Comparison of ENCODE assay signal across 20 cellular contexts in genomic region chr15:58306591-58307312, GRCh38.
DNase-seq lines count a peak whose midpoint lies in the region; ATAC-seq and TF ChIP-seq lines count a peak whose summit lies in the region.
"Had no signal": no experiment of that assay in that cellular context is flagged by ENCODE, and none has a peak within 500 bp of the region (broad histone marks: within the 10 kb centered on the region; RNA-seq: fewer than 3 reads in every experiment).

No MANE protein-coding gene starts in this region.

- peaks cover 2% of the 10 kb centered on the region for H3K27me3 Mint-ChIP-seq in endodermal cell (ENCODE audit: insufficient read depth)
- H3K27me3 Mint-ChIP-seq in nephron (ENCODE audit: low read depth): peaks cover 11% of the 10 kb centered on the region
- H3K27me3 Mint-ChIP-seq: IgD-negative memory B cell; natural killer cell treated with Interleukin-12 subunit alpha and Interleukin-12 subunit beta and Interleukin-15 and Interleukin-18, amount 100 ng/mL, for 72 hours had no signal

- H3K4me1 Mint-ChIP-seq in endodermal cell (peaks cover 7% of the 10 kb centered on the region), nephron (peaks cover 23% of the 10 kb centered on the region)
- H3K4me1 Mint-ChIP-seq: stimulated activated memory B cell treated with anti-CD40 and anti-IgM and Interleukin-4, amounts not matched to agents 10 μg/mL and 1 μg/mL and 100 μg/mL, for 72 hours had no signal

- 85 to 89% methylated on average over 3 to 4 of the region's 4 CpGs for WGBS in endodermal cell (ENCODE audit: insufficient coverage in 1 of 2, insufficient read length in 1 of 2), 2 experiments

- H3K27me3 ChIP-seq in endodermal cell (ENCODE audit: control insufficient read depth, insufficient read depth, low read length, poor library complexity, severe bottlenecking): no peaks in the 10 kb centered on the region
- no peaks in the 10 kb centered on the region for H3K27me3 ChIP-seq in MG63
- H3K27me3 ChIP-seq: cardiac muscle cell, left lung, sigmoid colon, upper lobe of right lung had no signal

- H3K36me3 Mint-ChIP-seq in endodermal cell (ENCODE audit: low read depth) (no peaks in the 10 kb centered on the region), nephron (ENCODE audit: low read depth) (no peaks in the 10 kb centered on the region)
- H3K36me3 Mint-ChIP-seq: IgD-negative memory B cell; natural killer cell treated with Interleukin-12 subunit alpha and Interleukin-12 subunit beta and Interleukin-15 and Interleukin-18, amount 100 ng/mL, for 72 hours; stimulated activated memory B cell treated with anti-CD40 and anti-IgM and Interleukin-4, amounts not matched to agents 10 μg/mL and 1 μg/mL and 100 μg/mL, for 72 hours had no signal

- peak overlapping the region; percentile 15 for H3K27ac ChIP-seq in endodermal cell (ENCODE audit: low read depth, low read length)
- H3K27ac ChIP-seq: cardiac muscle cell, left lung, sigmoid colon, upper lobe of right lung had no signal

- H3K27ac Mint-ChIP-seq in endodermal cell (no peak overlapping the region), nephron (peak overlapping the region; percentile 16 to 49 (median 36))
- H3K27ac Mint-ChIP-seq: natural killer cell treated with Interleukin-12 subunit alpha and Interleukin-12 subunit beta and Interleukin-15 and Interleukin-18, amount 100 ng/mL, for 72 hours; stimulated activated memory B cell treated with anti-CD40 and anti-IgM and Interleukin-4, amounts not matched to agents 10 μg/mL and 1 μg/mL and 100 μg/mL, for 72 hours had no signal

- no peaks in the 10 kb centered on the region for H3K4me1 ChIP-seq in endodermal cell (ENCODE audit: control insufficient read depth, insufficient read depth, low read length)
- H3K4me1 ChIP-seq: sigmoid colon, upper lobe of right lung had no signal

- H3K4me3 ChIP-seq in endodermal cell (ENCODE audit: low read length) (no peak overlapping the region), MG63 (no peak overlapping the region)
- H3K4me3 ChIP-seq: cardiac muscle cell, left lung, sigmoid colon, upper lobe of right lung had no signal

- no peak overlapping the region for H3K9ac ChIP-seq in endodermal cell (ENCODE audit: extremely low read depth, low read length, poor library complexity, severe bottlenecking)

- no peaks in the 10 kb centered on the region for H3K9me3 ChIP-seq in endodermal cell (ENCODE audit: control insufficient read depth, low read length)
- H3K9me3 ChIP-seq in MG63: no peaks in the 10 kb centered on the region
- H3K9me3 ChIP-seq: left lung, sigmoid colon, upper lobe of right lung had no signal

- ATAC-seq in HG03108 (IDR thresholded peaks at IDR 0.05; ENCODE audit: unreplicated experiment) (no peak), GM21619 (IDR thresholded peaks at IDR 0.05; ENCODE audit: unreplicated experiment) (no peak)
- ATAC-seq: left lung; natural killer cell treated with Interleukin-12 subunit alpha and Interleukin-12 subunit beta and Interleukin-15 and Interleukin-18, amount 100 ng/mL, for 72 hours; stimulated activated memory B cell treated with anti-CD40 and anti-IgM and Interleukin-4, amounts not matched to agents 10 μg/mL and 1 μg/mL and 100 μg/mL, for 72 hours; upper lobe of right lung had no signal

- no peak overlapping the region for H3K4me3 Mint-ChIP-seq in endodermal cell
- H3K4me3 Mint-ChIP-seq in nephron: no peak overlapping the region
- H3K4me3 Mint-ChIP-seq: IgD-negative memory B cell; natural killer cell treated with Interleukin-12 subunit alpha and Interleukin-12 subunit beta and Interleukin-15 and Interleukin-18, amount 100 ng/mL, for 72 hours; stimulated activated memory B cell treated with anti-CD40 and anti-IgM and Interleukin-4, amounts not matched to agents 10 μg/mL and 1 μg/mL and 100 μg/mL, for 72 hours had no signal

- DNase-seq in ELR (ENCODE audit: low read depth): peak; percentile 29
- peak; percentile 56 for DNase-seq in NCI-H748 treated with DMSO at 0.1 percent for 48 hours (lab: John Stamatoyannopoulos, UW)
- no peak for DNase-seq in endodermal cell
- DNase-seq in NCI-H1694 treated with DMSO at 0.1 percent for 48 hours (lab: John Stamatoyannopoulos, UW): no peak
- no peak for DNase-seq in MG63
- DNase-seq: activated naive CD4-positive, alpha-beta T cell; DMS79; hypothalamus; left lung; NCI-H1436 treated with DMSO at 0.1 percent for 48 hours; NCI-H774; sigmoid colon; upper lobe of right lung had no signal

- TF ChIP-seq CTCF in endodermal cell (conservative IDR thresholded peaks at IDR 0.05): no peak
- no peak for TF ChIP-seq CTCF in nephron (IDR thresholded peaks at IDR 0.05; ENCODE audit: unreplicated experiment in 3 of 3)

- H3K36me3 ChIP-seq in endodermal cell (ENCODE audit: control insufficient read depth, insufficient read depth, low read length): no peaks in the 10 kb centered on the region
- no peaks in the 10 kb centered on the region for H3K36me3 ChIP-seq in MG63
- H3K36me3 ChIP-seq: cardiac muscle cell, left lung, sigmoid colon, upper lobe of right lung had no signal

- H3K9me3 Mint-ChIP-seq in endodermal cell (no peaks in the 10 kb centered on the region), nephron (peaks cover 2% of the 10 kb centered on the region)
- H3K9me3 Mint-ChIP-seq: natural killer cell treated with Interleukin-12 subunit alpha and Interleukin-12 subunit beta and Interleukin-15 and Interleukin-18, amount 100 ng/mL, for 72 hours; stimulated activated memory B cell treated with anti-CD40 and anti-IgM and Interleukin-4, amounts not matched to agents 10 μg/mL and 1 μg/mL and 100 μg/mL, for 72 hours had no signal

Comparison
In these comparisons a context has a peak if more than half of its experiments do, and no peak if none do; other contexts are left out.
1. DNase-seq: peak in ELR (single experiment) and NCI-H748 treated with DMSO at 0.1 percent for 48 hours (single experiment); none in endodermal cell (single experiment), NCI-H1694 treated with DMSO at 0.1 percent for 48 hours (single experiment) and MG63 (single experiment).